In genomic region chr3:10232138-10232537, GRCh38 we compare ENCODE assay signal across 15 cellular contexts. TPM values are rescaled to one million over a fixed set of nuclear protein-coding genes. Genes with fewer than 3 reads are reported as not detected.
DNase-seq lines count a peak whose midpoint lies in the region; ATAC-seq and TF ChIP-seq lines count a peak whose summit lies in the region.
"Had no signal": no experiment of that assay in that cellular context is flagged by ENCODE, and none has a peak within 500 bp of the region (broad histone marks: within the 10 kb centered on the region; RNA-seq: fewer than 3 reads in every experiment).

No MANE protein-coding gene starts in this region.

- no peak overlapping the region for H3K9ac ChIP-seq in colonic mucosa (ENCODE audit: low read depth in 2 of 2, low read length in 2 of 2)

- 64 to 65% methylated on average over 7 of the region's 7 CpGs for WGBS in upper lobe of left lung, 2 donors
- 90% methylated on average over 7 of the region's 7 CpGs for WGBS in hepatocyte (ENCODE audit: low lambda C conversion rate, missing lambda C conversion rate)

- no peak overlapping the region for H2AFZ ChIP-seq in hepatocyte

- H3K4me3 ChIP-seq in upper lobe of left lung = no peak overlapping the region
- H3K4me3 ChIP-seq in hepatocyte = no peak overlapping the region
- H3K4me3 ChIP-seq in colonic mucosa = no peak overlapping the region

- intact Hi-C loops in Right ventricle myocardium superior (cut with DNase I) (no loop called here), cardiac septum (cut with DNase I) (no loop called here), colonic mucosa (cut with DNase I) (no loop called here)

- TF ChIP-seq CTCF in upper lobe of left lung (IDR thresholded peaks at IDR 0.05) (no peak), hepatocyte (IDR thresholded peaks at IDR 0.05; ENCODE audit: poor library complexity) (no peak), colonic mucosa (IDR thresholded peaks at IDR 0.05) (no peak)

- no peak for TF ChIP-seq EP300 in upper lobe of left lung (IDR thresholded peaks at IDR 0.05)

- H3K27me3 ChIP-seq in upper lobe of left lung = no peaks in the 10 kb centered on the region
- no peaks in the 10 kb centered on the region for H3K27me3 ChIP-seq in hepatocyte
- H3K27me3 ChIP-seq in colonic mucosa = no peaks in the 10 kb centered on the region

- ATAC-seq in Right ventricle myocardium superior (ENCODE audit: poor library complexity) (peak; percentile 58), HG03565 (IDR thresholded peaks at IDR 0.05; ENCODE audit: unreplicated experiment) (peak; percentile 47), esophagus mucosa (peak; percentile 69), upper lobe of left lung (ENCODE audit: low FRiP score in 2 of 2) (peak; percentile 56 to 83)
- ATAC-seq: activated CD8-positive, alpha-beta T cell treated with anti-CD3 and anti-CD28 coated beads for 36 hours had no signal

- H3K36me3 ChIP-seq in upper lobe of left lung (peaks cover 0 to 43% (median 16%) of the 10 kb centered on the region in 4 donors), hepatocyte (replicated peaks; ENCODE audit: insufficient read depth, low read depth) (no peaks in the 10 kb centered on the region), colonic mucosa (no peaks in the 10 kb centered on the region)

- peaks cover 0 to 11% (median 7%) of the 10 kb centered on the region in 4 donors for H3K4me1 ChIP-seq in upper lobe of left lung
- no peaks in the 10 kb centered on the region for H3K4me1 ChIP-seq in hepatocyte (ENCODE audit: insufficient read depth)
- no peaks in the 10 kb centered on the region for H3K4me1 ChIP-seq in colonic mucosa

- peak overlapping the region in 1 of 4 donors; percentile 49 for H3K27ac ChIP-seq in upper lobe of left lung
- H3K27ac ChIP-seq in hepatocyte = no peak overlapping the region
- H3K27ac ChIP-seq in colonic mucosa = no peak overlapping the region

- no peaks in the 10 kb centered on the region for H3K9me2 ChIP-seq in hepatocyte (replicated peaks; ENCODE audit: insufficient read depth)

- peak in 1 of 4 donors; percentile 47 for TF ChIP-seq POLR2A in upper lobe of left lung (IDR thresholded peaks at IDR 0.05)

- H4K20me1 ChIP-seq in hepatocyte (ENCODE audit: insufficient read depth, poor library complexity, severe bottlenecking) = no peaks in the 10 kb centered on the region

- H3K79me2 ChIP-seq in hepatocyte = no peaks in the 10 kb centered on the region

- DNase-seq in Right ventricle myocardium superior (no peak), cardiac septum (ENCODE audit: low spot score) (no peak), upper lobe of left lung (peak in 1 of 2 donors; percentile 45), NCI-H1694 treated with DMSO at 0.1 percent for 48 hours (lab: John Stamatoyannopoulos, UW) (no peak), hepatocyte (ENCODE audit: low spot score) (no peak), colonic mucosa (no peak)
- DNase-seq: activated CD8-positive, alpha-beta T cell treated with anti-CD3 and anti-CD28 coated beads for 36 hours; effector memory CD4-positive, alpha-beta T cell; foreskin melanocyte; immature natural killer cell; NK-92 treated with Interleukin-12 subunit alpha and Interleukin-12 subunit beta, amount 100 ng/mL, for 24 hours; stimulated activated CD4-positive, alpha-beta T cell treated with anti-CD3 and anti-CD28 coated beads, Interleukin-4, amount 100 ng/mL, for 24 hours; stimulated activated naive CD4-positive, alpha-beta T cell treated with Interleukin-2 at 50 U/mL for 16 hours had no signal

- H3K9me3 ChIP-seq in upper lobe of left lung (no peaks in the 10 kb centered on the region), hepatocyte (ENCODE audit: low read depth) (no peaks in the 10 kb centered on the region), colonic mucosa (no peaks in the 10 kb centered on the region)

- H3K4me2 ChIP-seq in hepatocyte = no peak overlapping the region

RNA-seq across cellular contexts. Expression of gene TATDN2, which starts 16.1 kb away (rescaled TPM):
- total RNA-seq in Right ventricle myocardium superior (16.4 TPM), cardiac septum (19.8 TPM), esophagus mucosa (16.9 TPM), upper lobe of left lung (10 to 100 TPM; 20.3 to 34.6 (median 26.0) TPM), hepatocyte (22.6 and 24.5 TPM in 2 replicates), colonic mucosa (10 to 100 TPM; 28.9 to 35.3 TPM)
- 6.5 and 9.3 TPM in 2 replicates for polyA plus RNA-seq in hepatocyte
